17 cellular contexts compared by ENCODE assay signal in the genomic region with DNA sequence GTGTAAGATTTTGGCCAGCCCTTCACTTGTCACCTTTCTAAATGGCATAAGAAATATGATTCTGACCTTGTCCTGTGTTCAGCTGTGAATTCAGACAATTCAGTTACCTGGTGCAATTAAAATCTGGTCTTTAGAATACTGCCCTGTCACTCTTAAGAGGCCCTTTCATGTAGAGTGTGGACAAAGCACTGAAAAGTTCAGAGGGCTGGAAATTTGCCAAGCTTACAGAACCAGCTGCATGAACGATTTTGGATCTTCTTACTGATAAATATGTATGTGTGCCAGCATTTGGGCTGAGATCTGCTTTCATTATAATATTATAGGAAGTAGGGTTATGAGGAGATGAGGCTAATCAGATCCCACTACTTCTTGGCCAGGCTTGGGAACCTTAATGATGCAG.
DNase-seq lines count a peak whose midpoint lies in the region; FAIRE-seq and TF ChIP-seq lines count a peak whose summit lies in the region.
"Had no signal": no experiment of that assay in that cellular context is flagged by ENCODE, and none has a peak within 500 bp of the region (broad histone marks: within the 10 kb centered on the region; RNA-seq: fewer than 3 reads in every experiment).

No MANE protein-coding gene starts in this region.

- no peak overlapping the region for H4K8ac ChIP-seq in H1 (ENCODE audit: extremely low read depth, insufficient read depth, low read length)

- no peaks in the 10 kb centered on the region for H3K23me2 ChIP-seq in H1 (ENCODE audit: low read depth, low read length)

- H4K91ac ChIP-seq in H1 (replicated peaks; ENCODE audit: insufficient read length, low read length) = peak overlapping the region; percentile 12

- no peak overlapping the region for H2BK5ac ChIP-seq in H1 (ENCODE audit: low read depth, low read length)

- H3K23ac ChIP-seq in H1 (ENCODE audit: insufficient read length) = no peak overlapping the region

- H3K4me1 ChIP-seq in H1 (replicated peaks in 1 of 4; ENCODE audit: control insufficient read depth in 3 of 4, insufficient read depth in 4 of 4, low read length in 3 of 4) (peaks cover 8 to 22% (median 15%) of the 10 kb centered on the region in 4 experiments), thyroid gland (peaks cover 45 to 56% of the 10 kb centered on the region in 2 donors)
- H3K4me1 ChIP-seq: upper lobe of right lung had no signal

- H3K4ac ChIP-seq in H1 (replicated peaks; ENCODE audit: insufficient read length, low read depth, low read length) = no peak overlapping the region

- H2AFZ ChIP-seq in H1 (ENCODE audit: low read length) = no peak overlapping the region

- H2BK12ac ChIP-seq in H1 (ENCODE audit: low read depth, low read length) = no peak overlapping the region

- H3K9ac ChIP-seq in H1 (replicated peaks in 1 of 4; ENCODE audit: extremely low read depth in 1 of 4, low read depth in 3 of 4, low read length in 3 of 4) = no peak overlapping the region
- H3K9ac ChIP-seq: KMS-11 had no signal

- DNase-seq in NCI-H1105 treated with DMSO at 0.1 percent for 48 hours (lab: John Stamatoyannopoulos, UW) = peak; percentile 37
- no peak for DNase-seq in NCI-H1105 (lab: John Stamatoyannopoulos, UW)
- DNase-seq in NCI-H69 (lab: John Stamatoyannopoulos, UW) = peak; percentile 75
- DNase-seq in H1 (ENCODE audit: low read depth in 1 of 2, low spot score in 2 of 2) = no peak
- peak; percentile 51 to 56 for DNase-seq in thyroid gland
- no peak for DNase-seq in activated CD4-positive, CD25-positive, alpha-beta regulatory T cell (lab: John Stamatoyannopoulos, UW)
- DNase-seq in amniotic stem cell (lab: John Stamatoyannopoulos, UW) = no peak
- DNase-seq in urothelium cell line (ENCODE audit: low spot score) = no peak
- DNase-seq: activated naive CD8-positive, alpha-beta T cell treated with anti-CD3 and anti-CD28 coated beads for 36 hours; brain microvascular endothelial cell; glutamatergic neuron; NCI-H1694 treated with DMSO at 0.1 percent for 48 hours; nephron progenitor cell; upper lobe of right lung had no signal

- H2BK120ac ChIP-seq in H1 (replicated peaks; ENCODE audit: low read depth, low read length) = no peak overlapping the region

- H3K4me2 ChIP-seq in H1 (ENCODE audit: insufficient read depth in 1 of 2, low read depth in 2 of 2, low read length in 2 of 2) = no peak overlapping the region
- H3K4me2 ChIP-seq: KMS-11 had no signal

- no peak overlapping the region for H3K18ac ChIP-seq in H1 (ENCODE audit: extremely low read depth, low read length)

- H4K5ac ChIP-seq in H1 (ENCODE audit: insufficient read length, low read depth, low read length) = no peak overlapping the region

- 67% methylated on average over 1 of the region's 1 CpG; no CpG with 5 or more reads in 1 of the 2 experiments for WGBS in H1 (ENCODE audit: extremely low coverage in 1 of 2, insufficient coverage in 1 of 2, insufficient read length in 1 of 2, insufficient replicate concordance in 2 of 2, low coverage in 1 of 2, low lambda C conversion rate in 2 of 2, missing lambda C conversion rate in 1 of 2), 2 experiments
- 0 to 8% methylated on average over 1 of the region's 1 CpG for WGBS in thyroid gland, 2 donors

- no peaks in the 10 kb centered on the region for H4K20me1 ChIP-seq in H1 (replicated peaks in 1 of 2; ENCODE audit: control insufficient read depth in 1 of 2, insufficient read depth in 2 of 2, low read length in 2 of 2)

- H2BK20ac ChIP-seq in H1 (ENCODE audit: low read length) = no peak overlapping the region

- H3K79me1 ChIP-seq in H1 (ENCODE audit: low read depth, low read length) = no peaks in the 10 kb centered on the region

- no peaks in the 10 kb centered on the region for H3K27me3 ChIP-seq in H1 (replicated peaks in 1 of 4; ENCODE audit: control insufficient read depth in 3 of 4, extremely low read depth in 1 of 4, insufficient read depth in 3 of 4, low read length in 3 of 4)
- no peaks in the 10 kb centered on the region for H3K27me3 ChIP-seq in thyroid gland
- H3K27me3 ChIP-seq: brain microvascular endothelial cell, upper lobe of right lung had no signal

- TF ChIP-seq POLR2A in H1 (IDR thresholded peaks at IDR 0.05; ENCODE audit: control extremely low read depth in 1 of 2, low read depth in 2 of 2, low read length in 2 of 2) (no peak), thyroid gland (IDR thresholded peaks at IDR 0.05) (no peak)

- TF ChIP-seq EP300 in H1 (IDR thresholded peaks at IDR 0.05; ENCODE audit: borderline replicate concordance in 1 of 2, low read depth in 2 of 2, low read length in 2 of 2) = no peak

- H3K27ac ChIP-seq in H1 (ENCODE audit: low read depth, low read length) (no peak overlapping the region), thyroid gland (peak overlapping the region; percentile 83 to 97 (median 89))
- H3K27ac ChIP-seq: brain microvascular endothelial cell, C4-2B, KMS-11, upper lobe of right lung had no signal

- H2BK15ac ChIP-seq in H1 (ENCODE audit: low read length) = no peak overlapping the region

- intact Hi-C loops in thyroid gland (cut with DNase I) = no loop called here

- H3K4me3 ChIP-seq in H1 (ENCODE audit: extremely low read depth in 1 of 4, insufficient read depth in 2 of 4, low read depth in 3 of 4, low read length in 4 of 4) (no peak overlapping the region), thyroid gland (replicated peaks in 1 of 3) (no peak overlapping the region)
- H3K4me3 ChIP-seq: upper lobe of right lung had no signal

- H3K79me2 ChIP-seq in H1 (ENCODE audit: control insufficient read depth in 1 of 2, insufficient read depth in 2 of 2, low read length in 2 of 2) = no peaks in the 10 kb centered on the region

- TF ChIP-seq RAD21 in H1 (IDR thresholded peaks at IDR 0.05 in 1 of 2, conservative IDR thresholded peaks at IDR 0.05 in 1 of 2; ENCODE audit: low read depth in 2 of 2, low read length in 2 of 2) = no peak

- TF ChIP-seq CTCF in H1 (IDR thresholded peaks at IDR 0.05; ENCODE audit: control extremely low read depth in 1 of 3, insufficient read depth in 1 of 3, low read depth in 1 of 3, low read length in 3 of 3) = no peak
- TF ChIP-seq CTCF in thyroid gland (IDR thresholded peaks at IDR 0.05) = no peak

- POLR2A ChIA-PET in H1 (lab: Charles Lee; ENCODE audit: partially characterized antibody) = no interaction called here

- H3K9me3 ChIP-seq in H1 (ENCODE audit: insufficient read depth in 2 of 2, low read depth in 1 of 2, low read length in 1 of 2) (peaks cover 13 to 17% of the 10 kb centered on the region in 2 experiments), thyroid gland (no peaks in the 10 kb centered on the region)
- H3K9me3 ChIP-seq: upper lobe of right lung had no signal

- H3K36me3 ChIP-seq in H1 (ENCODE audit: control insufficient read depth in 2 of 4, insufficient read depth in 4 of 4, low read length in 3 of 4) (no peaks in the 10 kb centered on the region; a peak in 1 of 8 replicates), thyroid gland (no peaks in the 10 kb centered on the region)
- H3K36me3 ChIP-seq: brain microvascular endothelial cell, upper lobe of right lung had no signal

- H3K14ac ChIP-seq in H1 (ENCODE audit: insufficient read length) = no peak overlapping the region

- H2AK5ac ChIP-seq in H1 (ENCODE audit: low read depth, low read length) = no peak overlapping the region

- CTCF ChIA-PET in H1 (lab: Charles Lee; ENCODE audit: partially characterized antibody) = interaction anchor here (0.9 to 2.4 kb wide), 4 partner anchors 9 to 385 kb away, joined by 3 to 6 read pairs (median 4); partner anchors contain the start of gene CRYBG1

- FAIRE-seq in H1 (lab: Jason Lieb, UNC) (no peak), urothelium cell line (lab: Jason Lieb, UNC) (no peak)
- FAIRE-seq: A204.1 had no signal

- H3K56ac ChIP-seq in H1 (replicated peaks; ENCODE audit: insufficient read length, low read depth, low read length) = no peak overlapping the region

TF ChIP-seq in H1, 55 proteins besides CTCF, POLR2A, EP300 and RAD21:
- TF ChIP-seq RNF2 (IDR thresholded peaks at IDR 0.05; ENCODE audit: borderline replicate concordance, low read depth, low read length, missing control alignments, poor library complexity, severe bottlenecking) = no peak
- no peak for TF ChIP-seq SP1 (IDR thresholded peaks at IDR 0.05; ENCODE audit: low read depth, low read length)
- no peak for TF ChIP-seq TEAD4 (IDR thresholded peaks at IDR 0.05; ENCODE audit: low read depth, low read length)
- no peak for TF ChIP-seq HDAC2 (IDR thresholded peaks at IDR 0.05; ENCODE audit: borderline replicate concordance in 1 of 2, low read depth in 2 of 2, low read length in 2 of 2)
- TF ChIP-seq POLR2AphosphoS5 (IDR thresholded peaks at IDR 0.05; ENCODE audit: low read depth, low read length) = no peak
- no peak for TF ChIP-seq CTBP2 (IDR thresholded peaks at IDR 0.05; ENCODE audit: borderline replicate concordance, insufficient read depth, insufficient read length, low read length)
- TF ChIP-seq CHD2 (IDR thresholded peaks at IDR 0.05; ENCODE audit: low read length) = no peak
- no peak for TF ChIP-seq BCL11A (IDR thresholded peaks at IDR 0.05; ENCODE audit: low read depth in 2 of 2, low read length in 2 of 2)

Comparison
In these comparisons a context has a peak if more than half of its experiments do, and no peak if none do; other contexts are left out.
1. DNase-seq: peak in NCI-H1105 treated with DMSO at 0.1 percent for 48 hours (single experiment), NCI-H69 (single experiment) and thyroid gland (2 of 2); none in NCI-H1105 (single experiment), H1 (0 of 2), activated CD4-positive, CD25-positive, alpha-beta regulatory T cell (0 of 4), amniotic stem cell (single experiment) and urothelium cell line (single experiment).